8 cellular contexts compared by ENCODE assay signal in genomic region chr3:188214442-188214841, GRCh38.
DNase-seq lines count a peak whose midpoint lies in the region; ATAC-seq and TF ChIP-seq lines count a peak whose summit lies in the region.

No MANE protein-coding gene starts in this region.

- H3K4me1 Mint-ChIP-seq in CD14-positive monocyte (peaks cover 35% of the 10 kb centered on the region), osteocyte (ENCODE audit: unreplicated experiment) (peaks cover 68% of the 10 kb centered on the region)

- ATAC-seq in HG03439 (IDR thresholded peaks at IDR 0.05; ENCODE audit: unreplicated experiment) (no peak), HG03097 (IDR thresholded peaks at IDR 0.05; ENCODE audit: low FRiP score, unreplicated experiment) (no peak)

- intact Hi-C loops in CD14-positive monocyte (cut with micrococcal nuclease): no loop called here

- no peak for TF ChIP-seq CTCF in CD14-positive monocyte (IDR thresholded peaks at IDR 0.05)
- TF ChIP-seq CTCF in epithelial cell of proximal tubule (conservative IDR thresholded peaks at IDR 0.05; ENCODE audit: low read depth, low read length): no peak
- no peak for TF ChIP-seq CTCF in osteocyte (IDR thresholded peaks at IDR 0.05)

- H3K27ac Mint-ChIP-seq in CD14-positive monocyte (peak overlapping the region; percentile 84 to 96 (median 92)), osteocyte (ENCODE audit: unreplicated experiment) (peak overlapping the region; percentile 93)

- DNase-seq in CD14-positive monocyte (ENCODE audit: low spot score) (peak; percentile 74), NCI-H2196 (lab: John Stamatoyannopoulos, UW; ENCODE audit: unreplicated experiment) (peak; percentile 41), epithelial cell of proximal tubule (ENCODE audit: low read depth) (no peak), osteocyte (ENCODE audit: extremely low spot score, unreplicated experiment) (no peak), RPMI8226 (no peak)
- no peak for DNase-seq in stimulated activated naive CD4-positive, alpha-beta T cell (lab: John Stamatoyannopoulos, UW)

- peaks cover 0 to 3% (median 0%) of the 10 kb centered on the region in 3 donors for H3K27me3 Mint-ChIP-seq in CD14-positive monocyte (ENCODE audit: low read depth in 3 of 3)
- H3K27me3 Mint-ChIP-seq in osteocyte (ENCODE audit: unreplicated experiment): no peaks in the 10 kb centered on the region

- peak overlapping the region; percentile 56 for H3K4me3 ChIP-seq in epithelial cell of proximal tubule (ENCODE audit: low read depth, low read length)

- H3K36me3 Mint-ChIP-seq in CD14-positive monocyte (peaks cover 28 to 35% of the 10 kb centered on the region in 2 donors), osteocyte (ENCODE audit: unreplicated experiment) (peaks cover 12% of the 10 kb centered on the region)

- no peaks in the 10 kb centered on the region for H3K9me3 Mint-ChIP-seq in CD14-positive monocyte
- H3K9me3 Mint-ChIP-seq in osteocyte (ENCODE audit: unreplicated experiment): no peaks in the 10 kb centered on the region

- peak overlapping the region in 1 of 2 donors; percentile 44 for H3K4me3 Mint-ChIP-seq in CD14-positive monocyte
- H3K4me3 Mint-ChIP-seq in osteocyte (ENCODE audit: unreplicated experiment): no peak overlapping the region

Comparison
In these comparisons a context has a peak if more than half of its experiments do, and no peak if none do; other contexts are left out.
1. DNase-seq: peak in CD14-positive monocyte (single experiment) and NCI-H2196 (single experiment); none in epithelial cell of proximal tubule (single experiment), osteocyte (single experiment), stimulated activated naive CD4-positive, alpha-beta T cell (0 of 6) and RPMI8226 (single experiment).